Comparison of ENCODE assay signal across 22 cellular contexts in the genomic region with DNA sequence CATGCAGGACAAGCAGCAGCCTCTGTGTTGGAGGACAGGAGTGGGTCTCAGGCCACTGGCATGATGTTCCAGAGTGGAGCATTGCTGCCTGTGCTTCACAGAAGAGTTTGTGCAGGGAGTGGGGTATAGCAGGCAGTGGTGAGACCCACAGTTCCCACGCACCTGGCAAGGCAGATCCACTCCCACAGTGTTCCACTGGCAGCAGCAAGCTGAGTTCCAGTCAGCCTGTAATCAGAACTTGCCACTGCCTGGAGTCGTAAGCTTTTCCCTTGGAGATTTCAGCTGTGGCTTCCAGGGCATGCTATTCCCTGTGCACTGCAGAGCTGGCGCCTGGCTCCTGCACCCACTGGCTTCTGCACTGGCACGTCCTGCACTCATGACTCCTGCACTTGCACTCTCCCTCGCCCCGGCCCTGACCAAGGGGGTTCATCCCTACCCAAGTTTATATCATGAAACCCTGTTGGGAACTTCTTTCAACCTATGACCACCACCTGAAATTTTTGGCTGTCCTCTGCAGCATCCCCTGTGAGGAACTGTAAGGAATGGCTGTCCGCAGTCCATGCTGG.
"Had no signal": no experiment of that assay in that cellular context is flagged by ENCODE, and none has a peak within 500 bp of the region (broad histone marks: within the 10 kb centered on the region; RNA-seq: fewer than 3 reads in every experiment).

No MANE protein-coding gene starts in this region.

- H3K27ac Mint-ChIP-seq: mesothelial cell of epicardium; naive B cell; natural killer cell; progenitor cell of endocrine pancreas; stimulated activated memory B cell treated with anti-CD40 and anti-IgM and Interleukin-4, amounts not matched to agents 10 μg/mL and 1 μg/mL and 100 μg/mL, for 72 hours had no signal

- H3K36me3 ChIP-seq: heart right ventricle, left lung, ovary, right atrium auricular region, right lobe of liver, suprapubic skin, thoracic aorta, tibial artery, vagina had no signal

- DNase-seq: heart right ventricle; hippocampal formation; left colon; left lung; naive B cell; natural killer cell; nucleus accumbens; ovary; right lobe of liver; stimulated activated CD4-positive, alpha-beta T cell treated with anti-CD3 and anti-CD28 coated beads, Interleukin-4, amount 100 ng/mL, for 24 hours; stimulated activated naive CD4-positive, alpha-beta T cell treated with Interleukin-2 at 50 U/mL for 16 hours; tibial artery; trophoblast cell had no signal

- H3K27me3 Mint-ChIP-seq: naive B cell; progenitor cell of endocrine pancreas; stimulated activated memory B cell treated with anti-CD40 and anti-IgM and Interleukin-4, amounts not matched to agents 10 μg/mL and 1 μg/mL and 100 μg/mL, for 72 hours had no signal

- H3K4me1 Mint-ChIP-seq: mesothelial cell of epicardium; naive B cell; natural killer cell; stimulated activated memory B cell treated with anti-CD40 and anti-IgM and Interleukin-4, amounts not matched to agents 10 μg/mL and 1 μg/mL and 100 μg/mL, for 72 hours had no signal

- H3K36me3 Mint-ChIP-seq: naive B cell; stimulated activated memory B cell treated with anti-CD40 and anti-IgM and Interleukin-4, amounts not matched to agents 10 μg/mL and 1 μg/mL and 100 μg/mL, for 72 hours had no signal

- H3K4me3 Mint-ChIP-seq: mesothelial cell of epicardium; naive B cell; natural killer cell; stimulated activated memory B cell treated with anti-CD40 and anti-IgM and Interleukin-4, amounts not matched to agents 10 μg/mL and 1 μg/mL and 100 μg/mL, for 72 hours had no signal

- H3K4me2 ChIP-seq: smooth muscle cell had no signal

- H3K27me3 ChIP-seq: heart right ventricle, left lung, ovary, right atrium auricular region, right lobe of liver, suprapubic skin, tibial artery, vagina had no signal

- H3K9me3 ChIP-seq: ovary, right atrium auricular region, right lobe of liver, suprapubic skin, thoracic aorta, tibial artery, vagina had no signal

- H3K4me1 ChIP-seq: heart right ventricle, left lung, right atrium auricular region, right lobe of liver, suprapubic skin, tibial artery, vagina had no signal

- ATAC-seq: heart right ventricle; left colon; left lung; natural killer cell; stimulated activated memory B cell treated with anti-CD40 and anti-IgM and Interleukin-4, amounts not matched to agents 10 μg/mL and 1 μg/mL and 100 μg/mL, for 72 hours had no signal

- H3K27ac ChIP-seq: heart right ventricle, left lung, ovary, right atrium auricular region, right lobe of liver, suprapubic skin, thoracic aorta, tibial artery, vagina had no signal

- H3K4me3 ChIP-seq: heart right ventricle, left lung, lung, ovary, right atrium auricular region, right lobe of liver, smooth muscle cell, suprapubic skin, thoracic aorta, tibial artery, vagina had no signal
